In genomic region chr4:70538869-70539268, GRCh38 we compare ENCODE assay signal across 29 cellular contexts. TPM values are rescaled to one million over a fixed set of nuclear protein-coding genes. Genes with fewer than 3 reads are reported as not detected.
"Had no signal": no experiment of that assay in that cellular context is flagged by ENCODE, and none has a peak within 500 bp of the region (broad histone marks: within the 10 kb centered on the region; RNA-seq: fewer than 3 reads in every experiment).

No MANE protein-coding gene starts in this region.

- H3K27me3 ChIP-seq: adrenal gland, colonic mucosa had no signal

- H3K27ac ChIP-seq: adrenal gland, colonic mucosa, VCaP had no signal

- H3K4me3 Mint-ChIP-seq: activated CD8-positive, alpha-beta T cell treated with anti-CD3 and anti-CD28 coated beads, Interleukin-2, amount 10 ng/mL, durations not matched to agents 7 days and 5 days; activated naive CD8-positive, alpha-beta T cell treated with anti-CD3 and anti-CD28 coated beads, Interleukin-2, amount 10 ng/mL, durations not matched to agents 7 days and 5 days; T-helper 17 cell had no signal

- H3K36me3 Mint-ChIP-seq: activated naive CD8-positive, alpha-beta T cell treated with anti-CD3 and anti-CD28 coated beads, Interleukin-2, amount 10 ng/mL, durations not matched to agents 7 days and 5 days had no signal

- H3K27ac Mint-ChIP-seq: activated CD8-positive, alpha-beta T cell treated with anti-CD3 and anti-CD28 coated beads, Interleukin-2, amount 10 ng/mL, durations not matched to agents 7 days and 5 days; activated naive CD8-positive, alpha-beta T cell treated with anti-CD3 and anti-CD28 coated beads, Interleukin-2, amount 10 ng/mL, durations not matched to agents 7 days and 5 days; T-helper 17 cell had no signal

- H3K9me3 Mint-ChIP-seq: activated naive CD8-positive, alpha-beta T cell treated with anti-CD3 and anti-CD28 coated beads, Interleukin-2, amount 10 ng/mL, durations not matched to agents 7 days and 5 days had no signal

- H3K9me3 ChIP-seq: adrenal gland, colonic mucosa had no signal

- H3K4me1 ChIP-seq: adrenal gland, colonic mucosa had no signal

- FAIRE-seq: TTC549 had no signal

- H3K27me3 Mint-ChIP-seq: activated naive CD8-positive, alpha-beta T cell treated with anti-CD3 and anti-CD28 coated beads, Interleukin-2, amount 10 ng/mL, durations not matched to agents 7 days and 5 days had no signal

- H3K36me3 ChIP-seq: adrenal gland, colonic mucosa had no signal

- ATAC-seq: activated CD8-positive, alpha-beta T cell treated with anti-CD3 and anti-CD28 coated beads, Interleukin-2, amount 10 ng/mL, durations not matched to agents 7 days and 5 days; T-helper 17 cell had no signal

- H3K4me3 ChIP-seq: adrenal gland, colonic mucosa had no signal

- DNase-seq: activated CD4-positive, alpha-beta T cell treated with anti-CD3 and anti-CD28 coated beads for 48 hours; activated CD4-positive, alpha-beta T cell treated with anti-CD3 and anti-CD28 coated beads, Interleukin-2, amount 50 U/mL, for 4 hours; activated CD8-positive, alpha-beta memory T cell treated with anti-CD3 and anti-CD28 coated beads, Interleukin-2, amount 50 U/mL, for 48 hours; activated CD8-positive, alpha-beta T cell treated with anti-CD3 and anti-CD28 coated beads, Interleukin-2, amount 10 ng/mL, durations not matched to agents 7 days and 5 days; activated naive CD4-positive, alpha-beta T cell treated with anti-CD3 and anti-CD28 coated beads, Interleukin-2, amount 50 U/mL, for 16 hours; activated naive CD8-positive, alpha-beta T cell treated with anti-CD3 and anti-CD28 coated beads, Interleukin-2, amount 10 ng/mL, durations not matched to agents 7 days and 5 days; activated T-cell treated with anti-CD3 and anti-CD28 coated beads, Interleukin-2, amount 50 U/mL, for 1 hour; adrenal gland; anterior cingulate cortex; colonic mucosa; dermis blood vessel endothelial cell; NCI-H1092; NCI-H1417; NCI-H2029; NCI-H2107; NCI-H2171 treated with DMSO at 0.1 percent for 48 hours; NCI-H226; NCI-H526; NCI-H774; SIG-M5; T-helper 17 cell; T-helper 9 cell had no signal

- H3K4me1 Mint-ChIP-seq: activated naive CD8-positive, alpha-beta T cell treated with anti-CD3 and anti-CD28 coated beads, Interleukin-2, amount 10 ng/mL, durations not matched to agents 7 days and 5 days; T-helper 17 cell had no signal

RNA-seq across cellular contexts. Expression of gene AMTN, which starts 20.5 kb away (rescaled TPM):
- total RNA-seq: activated CD8-positive, alpha-beta T cell treated with anti-CD3 and anti-CD28 coated beads, Interleukin-2, amount 10 ng/mL, durations not matched to agents 7 days and 5 days; activated naive CD8-positive, alpha-beta T cell treated with anti-CD3 and anti-CD28 coated beads, Interleukin-2, amount 10 ng/mL, durations not matched to agents 7 days and 5 days; adrenal gland; cardiac septum; cerebellum; colonic mucosa; dermis blood vessel endothelial cell; NCI-H460; OCI-LY7; RPMI7951; T-helper 17 cell had no signal
- polyA plus RNA-seq: adrenal gland had no signal

RNA-seq across cellular contexts. Expression of gene AMBN, which starts 53.2 kb away (rescaled TPM):
- total RNA-seq: activated CD8-positive, alpha-beta T cell treated with anti-CD3 and anti-CD28 coated beads, Interleukin-2, amount 10 ng/mL, durations not matched to agents 7 days and 5 days; activated naive CD8-positive, alpha-beta T cell treated with anti-CD3 and anti-CD28 coated beads, Interleukin-2, amount 10 ng/mL, durations not matched to agents 7 days and 5 days; adrenal gland; cardiac septum; cerebellum; colonic mucosa; dermis blood vessel endothelial cell; NCI-H460; OCI-LY7; RPMI7951; T-helper 17 cell had no signal
- polyA plus RNA-seq: adrenal gland had no signal
